1 cellular context compared by ENCODE assay signal in the genomic region with DNA sequence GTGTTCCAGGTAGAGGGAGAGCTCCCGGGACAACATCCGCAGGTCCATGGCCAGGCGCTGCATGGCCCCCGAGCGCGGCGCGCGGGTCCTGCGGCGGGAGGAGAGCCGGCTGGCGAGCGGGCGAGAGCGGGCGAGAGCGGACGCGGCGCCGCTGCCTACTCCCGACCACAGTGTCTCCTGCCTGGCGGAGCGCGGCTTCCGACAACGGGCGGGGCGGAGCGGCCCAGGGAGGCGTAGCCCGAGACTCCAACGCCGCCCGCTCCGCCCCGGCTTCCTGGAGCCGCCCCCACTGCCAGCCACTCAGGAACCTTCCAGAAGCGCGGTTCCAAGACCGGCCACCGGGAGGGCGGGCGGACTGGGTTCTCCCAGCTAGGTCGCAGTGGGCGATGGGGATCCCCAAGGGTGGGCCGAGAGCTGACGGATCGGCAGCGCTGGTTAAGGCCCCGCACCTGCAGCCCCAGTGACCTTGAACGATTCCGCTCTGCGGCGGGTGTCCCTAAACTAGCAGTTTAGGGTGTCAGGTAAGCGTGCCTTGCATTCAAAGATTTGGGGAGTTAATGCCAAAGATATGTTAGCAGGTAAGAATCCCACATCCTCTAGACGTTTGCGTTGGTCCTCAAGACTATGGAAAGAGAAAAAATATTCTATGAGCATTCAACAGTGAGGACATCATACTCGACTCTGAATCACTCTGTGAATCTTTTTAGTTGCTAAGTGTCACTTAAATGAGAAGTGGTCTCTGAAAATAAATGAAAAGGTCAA.
TF ChIP-seq lines count a peak whose summit lies in the region.

A gene with protein sequence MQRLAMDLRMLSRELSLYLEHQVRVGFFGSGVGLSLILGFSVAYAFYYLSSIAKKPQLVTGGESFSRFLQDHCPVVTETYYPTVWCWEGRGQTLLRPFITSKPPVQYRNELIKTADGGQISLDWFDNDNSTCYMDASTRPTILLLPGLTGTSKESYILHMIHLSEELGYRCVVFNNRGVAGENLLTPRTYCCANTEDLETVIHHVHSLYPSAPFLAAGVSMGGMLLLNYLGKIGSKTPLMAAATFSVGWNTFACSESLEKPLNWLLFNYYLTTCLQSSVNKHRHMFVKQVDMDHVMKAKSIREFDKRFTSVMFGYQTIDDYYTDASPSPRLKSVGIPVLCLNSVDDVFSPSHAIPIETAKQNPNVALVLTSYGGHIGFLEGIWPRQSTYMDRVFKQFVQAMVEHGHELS (minus strand): TSS at position 172 of the 762 bp plus-strand sequence. CDS start 109 bp downstream, at position 63.

TF ChIP-seq in WTC11, 78 proteins besides CTCF, POLR2A, EP300 and RAD21 (continued from another document):
- TF ChIP-seq NR3C1 (CRISPR knock-in tag; conservative IDR thresholded peaks at IDR 0.05; ENCODE audit: low read depth), result no peak
- TF ChIP-seq, protein P1, sequence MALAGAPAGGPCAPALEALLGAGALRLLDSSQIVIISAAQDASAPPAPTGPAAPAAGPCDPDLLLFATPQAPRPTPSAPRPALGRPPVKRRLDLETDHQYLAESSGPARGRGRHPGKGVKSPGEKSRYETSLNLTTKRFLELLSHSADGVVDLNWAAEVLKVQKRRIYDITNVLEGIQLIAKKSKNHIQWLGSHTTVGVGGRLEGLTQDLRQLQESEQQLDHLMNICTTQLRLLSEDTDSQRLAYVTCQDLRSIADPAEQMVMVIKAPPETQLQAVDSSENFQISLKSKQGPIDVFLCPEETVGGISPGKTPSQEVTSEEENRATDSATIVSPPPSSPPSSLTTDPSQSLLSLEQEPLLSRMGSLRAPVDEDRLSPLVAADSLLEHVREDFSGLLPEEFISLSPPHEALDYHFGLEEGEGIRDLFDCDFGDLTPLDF (CRISPR knock-in tag; IDR thresholded peaks at IDR 0.05), result no peak
- TF ChIP-seq ESRRA (CRISPR knock-in tag; IDR thresholded peaks at IDR 0.05; ENCODE audit: borderline replicate concordance), result peak; percentile 63; the same call in 1 of the 2 replicates
- TF ChIP-seq NR1H2 (CRISPR knock-in tag; IDR thresholded peaks at IDR 0.05), result no peak
- peak; percentile 37; the same call in 1 of the 2 replicates for TF ChIP-seq NFE2L1 (CRISPR knock-in tag; IDR thresholded peaks at IDR 0.05)
- TF ChIP-seq, protein P2, sequence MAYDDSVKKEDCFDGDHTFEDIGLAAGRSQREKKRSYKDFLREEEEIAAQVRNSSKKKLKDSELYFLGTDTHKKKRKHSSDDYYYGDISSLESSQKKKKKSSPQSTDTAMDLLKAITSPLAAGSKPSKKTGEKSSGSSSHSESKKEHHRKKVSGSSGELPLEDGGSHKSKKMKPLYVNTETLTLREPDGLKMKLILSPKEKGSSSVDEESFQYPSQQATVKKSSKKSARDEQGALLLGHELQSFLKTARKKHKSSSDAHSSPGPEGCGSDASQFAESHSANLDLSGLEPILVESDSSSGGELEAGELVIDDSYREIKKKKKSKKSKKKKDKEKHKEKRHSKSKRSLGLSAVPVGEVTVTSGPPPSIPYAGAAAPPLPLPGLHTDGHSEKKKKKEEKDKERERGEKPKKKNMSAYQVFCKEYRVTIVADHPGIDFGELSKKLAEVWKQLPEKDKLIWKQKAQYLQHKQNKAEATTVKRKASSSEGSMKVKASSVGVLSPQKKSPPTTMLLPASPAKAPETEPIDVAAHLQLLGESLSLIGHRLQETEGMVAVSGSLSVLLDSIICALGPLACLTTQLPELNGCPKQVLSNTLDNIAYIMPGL (CRISPR knock-in tag; IDR thresholded peaks at IDR 0.05), result peak; percentile 90
- TF ChIP-seq ZNF232 (CRISPR knock-in tag; IDR thresholded peaks at IDR 0.05), result peak; percentile 21; the same call in 1 of the 2 replicates
- TF ChIP-seq, protein P3, sequence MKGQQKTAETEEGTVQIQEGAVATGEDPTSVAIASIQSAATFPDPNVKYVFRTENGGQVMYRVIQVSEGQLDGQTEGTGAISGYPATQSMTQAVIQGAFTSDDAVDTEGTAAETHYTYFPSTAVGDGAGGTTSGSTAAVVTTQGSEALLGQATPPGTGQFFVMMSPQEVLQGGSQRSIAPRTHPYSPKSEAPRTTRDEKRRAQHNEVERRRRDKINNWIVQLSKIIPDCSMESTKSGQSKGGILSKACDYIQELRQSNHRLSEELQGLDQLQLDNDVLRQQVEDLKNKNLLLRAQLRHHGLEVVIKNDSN (CRISPR knock-in tag; IDR thresholded peaks at IDR 0.05), result peak; percentile 40; the same call in 1 of the 2 replicates
